12 cellular contexts compared by ENCODE assay signal in the genomic region with DNA sequence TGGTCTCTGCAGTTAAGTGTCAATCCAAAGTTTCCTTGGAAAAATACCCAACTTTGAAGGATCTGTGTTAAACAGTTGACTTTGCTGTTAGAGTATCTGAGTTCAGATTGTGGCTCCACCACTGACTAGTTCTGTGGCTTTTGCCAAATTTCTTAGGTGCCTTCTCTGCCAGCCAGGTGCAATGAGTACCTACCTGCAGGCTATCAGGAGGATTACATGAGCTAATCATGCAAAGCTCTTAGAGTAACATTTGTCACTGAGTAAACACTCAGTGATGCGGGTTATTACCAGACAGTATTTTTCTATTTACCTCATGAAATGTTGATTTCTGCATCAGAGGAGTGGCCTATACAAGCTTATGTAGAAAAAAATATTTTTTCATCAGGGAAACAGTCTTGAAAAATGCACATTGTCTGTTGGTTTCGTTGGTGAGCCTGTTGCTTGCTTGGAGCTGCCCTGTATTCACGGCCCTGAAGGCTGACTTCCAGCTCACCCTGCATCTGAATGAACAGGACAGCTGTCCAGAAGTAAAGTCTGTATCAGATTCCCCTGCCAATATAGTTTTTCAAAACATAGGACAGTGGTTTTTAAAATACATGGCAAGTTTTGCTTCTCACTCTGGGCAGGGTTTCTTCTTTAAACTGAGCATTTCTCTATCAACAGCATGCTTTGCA.
DNase-seq lines count a peak whose midpoint lies in the region; ATAC-seq and TF ChIP-seq lines count a peak whose summit lies in the region.
"Had no signal": no experiment of that assay in that cellular context is flagged by ENCODE, and none has a peak within 500 bp of the region (broad histone marks: within the 10 kb centered on the region; RNA-seq: fewer than 3 reads in every experiment).

No MANE protein-coding gene starts in this region.

- peaks cover 9% of the 10 kb centered on the region for H3K36me3 ChIP-seq in GM23338 (ENCODE audit: insufficient read depth)
- H3K36me3 ChIP-seq: Peyer's patch, tibial artery had no signal

- no peak overlapping the region for H3K27ac Mint-ChIP-seq in GM23338
- no peak overlapping the region for H3K27ac Mint-ChIP-seq in stimulated activated naive CD8-positive, alpha-beta T cell treated with anti-CD3 and anti-CD28 coated beads, Interleukin-15, amount 100 ng/mL, for 72 hours

- no peak overlapping the region for H3K4me3 ChIP-seq in GM23338
- H3K4me3 ChIP-seq in epithelial cell of esophagus (ENCODE audit: low read length), result no peak overlapping the region
- H3K4me3 ChIP-seq: Peyer's patch, tibial artery had no signal

- H3F3A ChIP-seq in GM23338 (replicated peaks; ENCODE audit: low read depth), result no peaks in the 10 kb centered on the region

- H3K4me2 ChIP-seq in GM23338, result no peak overlapping the region

- H3K4me1 Mint-ChIP-seq in GM23338, result no peaks in the 10 kb centered on the region
- H3K4me1 Mint-ChIP-seq in stimulated activated naive CD8-positive, alpha-beta T cell treated with anti-CD3 and anti-CD28 coated beads, Interleukin-15, amount 100 ng/mL, for 72 hours, result no peaks in the 10 kb centered on the region

- no peaks in the 10 kb centered on the region for H3K9me2 ChIP-seq in GM23338 (ENCODE audit: insufficient read depth)

- no peaks in the 10 kb centered on the region for H3K4me1 ChIP-seq in GM23338 (ENCODE audit: insufficient read depth)
- H3K4me1 ChIP-seq: Peyer's patch had no signal

- H3K27ac ChIP-seq in GM23338 (ENCODE audit: low read depth), result no peak overlapping the region
- H3K27ac ChIP-seq: Peyer's patch, tibial artery had no signal

- no peak for ATAC-seq in GM23338
- ATAC-seq in sciatic nerve, result peak; percentile 64
- no peak for ATAC-seq in stimulated activated naive CD8-positive, alpha-beta T cell treated with anti-CD3 and anti-CD28 coated beads, Interleukin-15, amount 100 ng/mL, for 72 hours
- no peak for ATAC-seq in HG02852 (IDR thresholded peaks at IDR 0.05; ENCODE audit: unreplicated experiment)

- DNase-seq in GM23338 (ENCODE audit: low spot score) (peak; percentile 20), NCI-H510A treated with DMSO at 0.1 percent for 48 hours (lab: John Stamatoyannopoulos, UW) (peak; percentile 99), epithelial cell of esophagus (ENCODE audit: low read depth) (peak; percentile 96), sciatic nerve (ENCODE audit: low spot score) (no peak), NCI-H524 (lab: John Stamatoyannopoulos, UW) (no peak), T-helper 9 cell (no peak)
- DNase-seq in stimulated activated naive CD8-positive, alpha-beta T cell treated with anti-CD3 and anti-CD28 coated beads, Interleukin-15, amount 100 ng/mL, for 72 hours, result no peak
- DNase-seq: activated naive CD4-positive, alpha-beta T cell treated with anti-CD3 and anti-CD28 coated beads, Interleukin-2, amount 50 U/mL, for 16 hours; effector CD8-positive, alpha-beta T cell had no signal

- no peak overlapping the region for H3K4me3 Mint-ChIP-seq in GM23338
- H3K4me3 Mint-ChIP-seq in stimulated activated naive CD8-positive, alpha-beta T cell treated with anti-CD3 and anti-CD28 coated beads, Interleukin-15, amount 100 ng/mL, for 72 hours, result no peak overlapping the region

- H3K36me3 Mint-ChIP-seq in GM23338 (ENCODE audit: low read depth), result peaks cover 18% of the 10 kb centered on the region

- H2AFZ ChIP-seq in GM23338, result no peak overlapping the region

- no peaks in the 10 kb centered on the region for H4K20me1 ChIP-seq in GM23338 (replicated peaks; ENCODE audit: insufficient read depth)

- no peaks in the 10 kb centered on the region for H3K27me3 ChIP-seq in GM23338 (ENCODE audit: insufficient read depth)
- H3K27me3 ChIP-seq: Peyer's patch, tibial artery had no signal

- H3K27me3 Mint-ChIP-seq in GM23338 (ENCODE audit: insufficient read depth, low read depth, poor library complexity), result no peaks in the 10 kb centered on the region
- peaks cover 24% of the 10 kb centered on the region for H3K27me3 Mint-ChIP-seq in stimulated activated naive CD8-positive, alpha-beta T cell treated with anti-CD3 and anti-CD28 coated beads, Interleukin-15, amount 100 ng/mL, for 72 hours

- intact Hi-C loops in sciatic nerve (cut with DNase I), result no loop called here

- peaks cover 28% of the 10 kb centered on the region for H3K9me3 Mint-ChIP-seq in GM23338
- peaks cover 12 to 24% of the 10 kb centered on the region in 2 donors for H3K9me3 Mint-ChIP-seq in stimulated activated naive CD8-positive, alpha-beta T cell treated with anti-CD3 and anti-CD28 coated beads, Interleukin-15, amount 100 ng/mL, for 72 hours

- TF ChIP-seq CTCF in GM23338 (conservative IDR thresholded peaks at IDR 0.05; ENCODE audit: low read depth in 2 of 2), result no peak
- peak; percentile 37 for TF ChIP-seq CTCF in epithelial cell of esophagus (IDR thresholded peaks at IDR 0.05; ENCODE audit: insufficient read depth, low read depth, low read length, missing control alignments)

- no peaks in the 10 kb centered on the region for H3K79me2 ChIP-seq in GM23338 (replicated peaks; ENCODE audit: insufficient read depth)

TF ChIP-seq in GM23338, 12 proteins besides CTCF, POLR2A, EP300 and RAD21:
- TF ChIP-seq ZNF114 (CRISPR knock-in tag; IDR thresholded peaks at IDR 0.05), result no peak
- TF ChIP-seq POLR2AphosphoS5 (IDR thresholded peaks at IDR 0.05; ENCODE audit: low read depth), result no peak
- no peak for TF ChIP-seq CREB1 (CRISPR knock-in tag; IDR thresholded peaks at IDR 0.05; ENCODE audit: low read depth)

Comparison
In these comparisons a context has a peak if more than half of its experiments do, and no peak if none do; other contexts are left out.
1. DNase-seq: peak in GM23338 (single experiment), NCI-H510A treated with DMSO at 0.1 percent for 48 hours (single experiment) and epithelial cell of esophagus (single experiment); none in sciatic nerve (single experiment), stimulated activated naive CD8-positive, alpha-beta T cell treated with anti-CD3 and anti-CD28 coated beads, Interleukin-15, amount 100 ng/mL, for 72 hours (0 of 2), NCI-H524 (0 of 2) and T-helper 9 cell (single experiment).